20 cellular contexts compared by ENCODE assay signal in genomic region chr1:157472959-157473358, GRCh38.
"Had no signal": no experiment of that assay in that cellular context is flagged by ENCODE, and none has a peak within 500 bp of the region (broad histone marks: within the 10 kb centered on the region; RNA-seq: fewer than 3 reads in every experiment).

No MANE protein-coding gene starts in this region.

- H3K9me3 ChIP-seq: ovary had no signal

- H3K4me1 ChIP-seq: foreskin keratinocyte, left ventricle myocardium inferior, lower lobe of right lung, right atrium auricular region, sigmoid colon, tibial artery, upper lobe of right lung had no signal

- H3K27ac ChIP-seq: foreskin keratinocyte, left ventricle myocardium inferior, lower lobe of right lung, neural progenitor cell, ovary, right atrium auricular region, sigmoid colon, skin epidermis, tibial artery, upper lobe of right lung had no signal

- H3K27me3 ChIP-seq: foreskin keratinocyte, neural progenitor cell, ovary, right atrium auricular region, sigmoid colon, tibial artery, upper lobe of right lung had no signal

- H3K4me3 ChIP-seq: left ventricle myocardium inferior, lower lobe of right lung, neural progenitor cell, ovary, right atrium auricular region, sigmoid colon, skin epidermis, tibial artery, upper lobe of right lung had no signal

- ATAC-seq: foreskin keratinocyte; lower lobe of right lung; natural killer cell treated with Interleukin-12 subunit alpha and Interleukin-12 subunit beta and Interleukin-15 and Interleukin-18, amount 100 ng/mL, for 72 hours; stimulated activated effector memory CD8-positive, alpha-beta T cell treated with anti-CD3 and anti-CD28 coated beads, Interleukin-12 subunit alpha, Interleukin-12 subunit beta, amount 100 ng/mL, for 72 hours; upper lobe of right lung had no signal

- H3K36me3 ChIP-seq: left ventricle myocardium inferior, lower lobe of right lung, neural progenitor cell, ovary, right atrium auricular region, sigmoid colon, tibial artery, upper lobe of right lung had no signal

- H3K9ac ChIP-seq: neural progenitor cell had no signal

- FAIRE-seq: endothelial cell of umbilical vein, keratinocyte had no signal

- DNase-seq: dermis blood vessel endothelial cell; erythroblast; foreskin keratinocyte; immature natural killer cell; left ventricle myocardium inferior; lower lobe of right lung; nucleus accumbens; ovary; sigmoid colon; stimulated activated CD4-positive, alpha-beta T cell treated with anti-CD3 and anti-CD28 coated beads, Interleukin-4, amount 100 ng/mL, for 1 hour; stimulated activated CD8-positive, alpha-beta memory T cell treated with anti-CD3 and anti-CD28 coated beads, Interleukin-4, amount 100 ng/mL, for 48 hours; tibial artery; upper lobe of right lung had no signal

- H3K4me2 ChIP-seq: neural progenitor cell had no signal
